Comparison of ENCODE assay signal across 14 cellular contexts in genomic region chr4:15303052-15303641, GRCh38.
DNase-seq lines count a peak whose midpoint lies in the region; ATAC-seq and TF ChIP-seq lines count a peak whose summit lies in the region.
"Had no signal": no experiment of that assay in that cellular context is flagged by ENCODE, and none has a peak within 500 bp of the region (broad histone marks: within the 10 kb centered on the region; RNA-seq: fewer than 3 reads in every experiment).

No MANE protein-coding gene starts in this region.

- H3K9me3 Mint-ChIP-seq in osteocyte (ENCODE audit: unreplicated experiment), result peaks cover 7% of the 10 kb centered on the region
- H3K9me3 Mint-ChIP-seq: activated CD4-positive, alpha-beta memory T cell treated with anti-CD3 and anti-CD28 coated beads for 36 hours; activated naive CD8-positive, alpha-beta T cell treated with anti-CD3 and anti-CD28 coated beads, Interleukin-2, amount 50 U/mL, for 24 hours; CD8-positive, alpha-beta T cell had no signal

- H3K27me3 Mint-ChIP-seq in osteocyte (ENCODE audit: unreplicated experiment), result peaks cover 2% of the 10 kb centered on the region

- DNase-seq in EH (ENCODE audit: low read depth), result peak; percentile 91
- peak; percentile 12 for DNase-seq in SK-N-MC (ENCODE audit: low read depth, low spot score)
- DNase-seq in fibroblast of lung (ENCODE audit: low read depth in 2 of 2), result peak; percentile 59 to 60
- DNase-seq in osteocyte (ENCODE audit: extremely low spot score, unreplicated experiment), result no peak
- no peak for DNase-seq in NCI-H2171 treated with DMSO at 0.1 percent for 48 hours (lab: John Stamatoyannopoulos, UW)
- no peak for DNase-seq in globus pallidus (ENCODE audit: low spot score)
- DNase-seq: activated CD4-positive, alpha-beta memory T cell treated with anti-CD3 and anti-CD28 coated beads for 36 hours; activated naive CD8-positive, alpha-beta T cell treated with anti-CD3 and anti-CD28 coated beads, Interleukin-2, amount 50 U/mL, for 24 hours; CD8-positive, alpha-beta T cell; MV-4-11; NCI-H446 treated with DMSO at 0.1 percent for 48 hours; pancreas had no signal

- no peaks in the 10 kb centered on the region for H3K36me3 Mint-ChIP-seq in osteocyte (ENCODE audit: unreplicated experiment)
- H3K36me3 Mint-ChIP-seq: activated CD4-positive, alpha-beta memory T cell treated with anti-CD3 and anti-CD28 coated beads for 36 hours; CD8-positive, alpha-beta T cell had no signal

- H4K20me1 ChIP-seq in fibroblast of lung (ENCODE audit: control insufficient read depth, extremely low read depth, insufficient read depth, low read length), result no peaks in the 10 kb centered on the region

- H3K4me1 ChIP-seq in fibroblast of lung (ENCODE audit: control insufficient read depth, extremely low read depth, insufficient read depth, low read length), result peaks cover 9% of the 10 kb centered on the region
- H3K4me1 ChIP-seq: pancreas had no signal

- H3K27ac Mint-ChIP-seq in osteocyte (ENCODE audit: unreplicated experiment), result peak overlapping the region; percentile 42
- H3K27ac Mint-ChIP-seq: activated CD4-positive, alpha-beta memory T cell treated with anti-CD3 and anti-CD28 coated beads for 36 hours; activated naive CD8-positive, alpha-beta T cell treated with anti-CD3 and anti-CD28 coated beads, Interleukin-2, amount 50 U/mL, for 24 hours; CD8-positive, alpha-beta T cell had no signal

- no peaks in the 10 kb centered on the region for H3K79me2 ChIP-seq in fibroblast of lung (ENCODE audit: control insufficient read depth, insufficient read depth, low read length)

- no peak overlapping the region for H3K4me3 Mint-ChIP-seq in osteocyte (ENCODE audit: unreplicated experiment)
- H3K4me3 Mint-ChIP-seq: activated CD4-positive, alpha-beta memory T cell treated with anti-CD3 and anti-CD28 coated beads for 36 hours; activated naive CD8-positive, alpha-beta T cell treated with anti-CD3 and anti-CD28 coated beads, Interleukin-2, amount 50 U/mL, for 24 hours; CD8-positive, alpha-beta T cell had no signal

- no peak overlapping the region for H3K27ac ChIP-seq in SK-N-MC
- H3K27ac ChIP-seq in fibroblast of lung (ENCODE audit: insufficient read depth, low read length), result peak overlapping the region; percentile 62
- H3K27ac ChIP-seq: pancreas had no signal

- no peaks in the 10 kb centered on the region for H3K27me3 ChIP-seq in fibroblast of lung (ENCODE audit: control insufficient read depth, insufficient read depth, low read length)
- H3K27me3 ChIP-seq: pancreas had no signal

- no peaks in the 10 kb centered on the region for H3K36me3 ChIP-seq in SK-N-MC (ENCODE audit: insufficient read depth, low read length)
- no peaks in the 10 kb centered on the region for H3K36me3 ChIP-seq in fibroblast of lung (ENCODE audit: control insufficient read depth, insufficient read depth, low read length)
- H3K36me3 ChIP-seq: pancreas had no signal

- H2AFZ ChIP-seq in fibroblast of lung (ENCODE audit: low read length), result peak overlapping the region; percentile 71

- H3K9ac ChIP-seq in SK-N-MC (ENCODE audit: insufficient read length), result no peak overlapping the region
- H3K9ac ChIP-seq in fibroblast of lung (ENCODE audit: insufficient read depth, low read length), result no peak overlapping the region

- TF ChIP-seq CTCF in fibroblast of lung (conservative IDR thresholded peaks at IDR 0.05 in 1 of 2, IDR thresholded peaks at IDR 0.05 in 1 of 2; ENCODE audit: low read depth in 1 of 2, low read length in 2 of 2) (no peak), osteocyte (IDR thresholded peaks at IDR 0.05) (no peak)

- ATAC-seq in HG03378 (IDR thresholded peaks at IDR 0.05; ENCODE audit: unreplicated experiment) (no peak), GM18861 (IDR thresholded peaks at IDR 0.05; ENCODE audit: unreplicated experiment) (no peak)
- ATAC-seq: activated naive CD8-positive, alpha-beta T cell treated with anti-CD3 and anti-CD28 coated beads, Interleukin-2, amount 50 U/mL, for 24 hours; CD8-positive, alpha-beta T cell had no signal

- H3K9me3 ChIP-seq in SK-N-MC (ENCODE audit: low read depth, low read length), result no peaks in the 10 kb centered on the region
- H3K9me3 ChIP-seq in fibroblast of lung (ENCODE audit: control insufficient read depth, insufficient read depth, low read depth, low read length), result no peaks in the 10 kb centered on the region
- H3K9me3 ChIP-seq: pancreas had no signal

- H3K4me3 ChIP-seq in SK-N-MC (no peak overlapping the region), fibroblast of lung (replicated peaks in 1 of 4; ENCODE audit: control extremely low read depth in 1 of 4, insufficient read depth in 1 of 4, low read depth in 3 of 4, low read length in 4 of 4) (no peak overlapping the region)
- H3K4me3 ChIP-seq: pancreas had no signal

- H3K4me2 ChIP-seq in fibroblast of lung (ENCODE audit: extremely low read depth, insufficient read depth, low read length), result peak overlapping the region; percentile 28

- H3K4me1 Mint-ChIP-seq in osteocyte (ENCODE audit: unreplicated experiment), result peaks cover 19% of the 10 kb centered on the region
- H3K4me1 Mint-ChIP-seq: activated naive CD8-positive, alpha-beta T cell treated with anti-CD3 and anti-CD28 coated beads, Interleukin-2, amount 50 U/mL, for 24 hours had no signal

Comparison
In these comparisons a context has a peak if more than half of its experiments do, and no peak if none do; other contexts are left out.
1. DNase-seq: peak in EH (single experiment), SK-N-MC (single experiment) and fibroblast of lung (2 of 2); none in osteocyte (single experiment), NCI-H2171 treated with DMSO at 0.1 percent for 48 hours (single experiment) and globus pallidus (single experiment).